ENCODE assay signal across 23 cellular contexts in the genomic region with DNA sequence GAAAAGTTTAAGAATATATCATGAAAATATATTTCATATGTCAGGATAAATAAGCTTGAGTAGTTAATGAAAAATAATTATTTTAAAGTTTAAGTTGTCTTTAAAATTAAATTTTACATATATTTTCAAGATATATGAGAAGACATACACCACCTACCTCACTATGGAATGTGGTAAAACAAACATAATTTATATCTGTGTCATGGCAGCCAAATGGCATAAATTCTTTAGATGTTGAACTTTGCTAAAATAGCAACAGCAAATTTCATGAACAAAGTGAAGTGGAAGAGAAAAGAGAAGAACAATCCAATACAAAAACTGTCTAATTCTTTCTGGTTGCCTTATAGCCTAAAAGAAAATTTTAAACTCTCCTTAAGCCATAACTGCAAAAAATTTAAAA. TPM values are rescaled to one million over a fixed set of nuclear protein-coding genes. Genes with fewer than 3 reads are reported as not detected.
DNase-seq lines count a peak whose midpoint lies in the region; ATAC-seq, FAIRE-seq and TF ChIP-seq lines count a peak whose summit lies in the region.
"Had no signal": no experiment of that assay in that cellular context is flagged by ENCODE, and none has a peak within 500 bp of the region (broad histone marks: within the 10 kb centered on the region; RNA-seq: fewer than 3 reads in every experiment).

No MANE protein-coding gene starts in this region.

- no peaks in the 10 kb centered on the region for H3K4me1 Mint-ChIP-seq in astrocyte (ENCODE audit: low read depth, unreplicated experiment)
- H3K4me1 Mint-ChIP-seq in activated T-cell treated with anti-CD3 and anti-CD28 coated beads, Interleukin-2, amount 50 U/mL, for 24 hours (ENCODE audit: low read depth), result no peaks in the 10 kb centered on the region
- no peaks in the 10 kb centered on the region for H3K4me1 Mint-ChIP-seq in activated CD8-positive, alpha-beta T cell treated with anti-CD3 and anti-CD28 coated beads, Interleukin-2, amount 10 ng/mL, durations not matched to agents 7 days and 5 days (ENCODE audit: low read depth)
- H3K4me1 Mint-ChIP-seq: B cell, CD14-positive monocyte, IgD-negative memory B cell had no signal

- no peaks in the 10 kb centered on the region for H3K27me3 Mint-ChIP-seq in astrocyte (ENCODE audit: low read depth, unreplicated experiment)
- no peaks in the 10 kb centered on the region for H3K27me3 Mint-ChIP-seq in activated T-cell treated with anti-CD3 and anti-CD28 coated beads, Interleukin-2, amount 50 U/mL, for 24 hours
- peaks cover 2% of the 10 kb centered on the region for H3K27me3 Mint-ChIP-seq in activated CD8-positive, alpha-beta T cell treated with anti-CD3 and anti-CD28 coated beads, Interleukin-2, amount 10 ng/mL, durations not matched to agents 7 days and 5 days (ENCODE audit: low read depth)
- H3K27me3 Mint-ChIP-seq: B cell, IgD-negative memory B cell had no signal

- no peak overlapping the region for H3K4me3 Mint-ChIP-seq in astrocyte (ENCODE audit: unreplicated experiment)
- no peak overlapping the region for H3K4me3 Mint-ChIP-seq in activated T-cell treated with anti-CD3 and anti-CD28 coated beads, Interleukin-2, amount 50 U/mL, for 24 hours
- no peak overlapping the region for H3K4me3 Mint-ChIP-seq in activated CD8-positive, alpha-beta T cell treated with anti-CD3 and anti-CD28 coated beads, Interleukin-2, amount 10 ng/mL, durations not matched to agents 7 days and 5 days
- H3K4me3 Mint-ChIP-seq: B cell, CD14-positive monocyte, H9, IgD-negative memory B cell had no signal

- no peak for ATAC-seq in activated CD8-positive, alpha-beta T cell treated with anti-CD3 and anti-CD28 coated beads, Interleukin-2, amount 10 ng/mL, durations not matched to agents 7 days and 5 days

- H4K20me1 ChIP-seq in astrocyte (ENCODE audit: insufficient read depth, low read length), result no peaks in the 10 kb centered on the region

- H3K4me3 ChIP-seq in astrocyte (ENCODE audit: insufficient read depth, low read depth, low read length), result no peak overlapping the region
- H3K4me3 ChIP-seq: SK-N-MC had no signal

- H3K27ac Mint-ChIP-seq in astrocyte (ENCODE audit: unreplicated experiment), result no peak overlapping the region
- no peak overlapping the region for H3K27ac Mint-ChIP-seq in activated T-cell treated with anti-CD3 and anti-CD28 coated beads, Interleukin-2, amount 50 U/mL, for 24 hours
- H3K27ac Mint-ChIP-seq in activated CD8-positive, alpha-beta T cell treated with anti-CD3 and anti-CD28 coated beads, Interleukin-2, amount 10 ng/mL, durations not matched to agents 7 days and 5 days, result no peak overlapping the region
- H3K27ac Mint-ChIP-seq: B cell, CD14-positive monocyte, H9, IgD-negative memory B cell had no signal

- no peaks in the 10 kb centered on the region for H3K36me3 Mint-ChIP-seq in astrocyte (ENCODE audit: low read depth, unreplicated experiment)
- H3K36me3 Mint-ChIP-seq in activated T-cell treated with anti-CD3 and anti-CD28 coated beads, Interleukin-2, amount 50 U/mL, for 24 hours (ENCODE audit: low read depth), result no peaks in the 10 kb centered on the region
- H3K36me3 Mint-ChIP-seq in activated CD8-positive, alpha-beta T cell treated with anti-CD3 and anti-CD28 coated beads, Interleukin-2, amount 10 ng/mL, durations not matched to agents 7 days and 5 days (ENCODE audit: low read depth), result no peaks in the 10 kb centered on the region

- H3K9ac ChIP-seq in astrocyte (ENCODE audit: low read length), result no peak overlapping the region

- no peak for TF ChIP-seq CTCF in astrocyte (IDR thresholded peaks at IDR 0.05; ENCODE audit: insufficient read depth, low read depth, low read length)
- no peak for TF ChIP-seq CTCF in GM10248 (IDR thresholded peaks at IDR 0.05; ENCODE audit: control extremely low read depth, extremely low read depth, low read depth, missing control alignments)

- no peaks in the 10 kb centered on the region for H3K79me2 ChIP-seq in astrocyte (ENCODE audit: insufficient read depth, low read length)

- peaks cover 10% of the 10 kb centered on the region for H3K4me1 ChIP-seq in astrocyte (ENCODE audit: insufficient read depth, low read length)

- H3K36me3 ChIP-seq in astrocyte (ENCODE audit: insufficient read depth, low read length), result no peaks in the 10 kb centered on the region

- DNase-seq in HCEC 1CT, result peak; percentile 49
- DNase-seq in astrocyte (ENCODE audit: low read depth), result no peak
- DNase-seq in GM10248 (ENCODE audit: extremely low spot score), result no peak
- DNase-seq in activated T-cell treated with anti-CD3 and anti-CD28 coated beads, Interleukin-2, amount 50 U/mL, for 24 hours, result no peak
- DNase-seq in activated CD8-positive, alpha-beta T cell treated with anti-CD3 and anti-CD28 coated beads, Interleukin-2, amount 10 ng/mL, durations not matched to agents 7 days and 5 days, result no peak
- DNase-seq in NCI-H1417 (lab: John Stamatoyannopoulos, UW), result no peak
- DNase-seq: 8988T, H9, NCI-H187, NCI-H446, NCI-H526, RPMI8226, SHP77 had no signal

- H3K9me3 Mint-ChIP-seq in astrocyte (ENCODE audit: unreplicated experiment), result peaks cover 4% of the 10 kb centered on the region
- H3K9me3 Mint-ChIP-seq in activated T-cell treated with anti-CD3 and anti-CD28 coated beads, Interleukin-2, amount 50 U/mL, for 24 hours, result no peaks in the 10 kb centered on the region
- H3K9me3 Mint-ChIP-seq in activated CD8-positive, alpha-beta T cell treated with anti-CD3 and anti-CD28 coated beads, Interleukin-2, amount 10 ng/mL, durations not matched to agents 7 days and 5 days (ENCODE audit: insufficient read depth), result no peaks in the 10 kb centered on the region
- H3K9me3 Mint-ChIP-seq: IgD-negative memory B cell had no signal

- no peaks in the 10 kb centered on the region for H3K27me3 ChIP-seq in astrocyte (ENCODE audit: insufficient read depth, low read length)

- no peaks in the 10 kb centered on the region for H3K9me3 ChIP-seq in astrocyte (ENCODE audit: insufficient read depth, low read depth, low read length)

- POLR2A ChIA-PET in GM10248 (lab: Yijun Ruan, JAX), result no interaction called here
- POLR2A ChIA-PET in activated CD8-positive, alpha-beta T cell treated with anti-CD3 and anti-CD28 coated beads, Interleukin-2, amount 10 ng/mL, durations not matched to agents 7 days and 5 days (lab: Charles Lee), result no interaction called here

- FAIRE-seq in A204.1 (lab: Jason Lieb, UNC) (peak; percentile 58), astrocyte (lab: Jason Lieb, UNC) (no peak), islet of Langerhans (lab: Jason Lieb, UNC) (peak; percentile 49)
- FAIRE-seq: D721Med, GM12891, HTR-8/SVneo had no signal

- peak overlapping the region; percentile 47 for H3K4me2 ChIP-seq in astrocyte (ENCODE audit: low read length)

- no peak overlapping the region for H2AFZ ChIP-seq in astrocyte (ENCODE audit: low read depth, low read length)

- CTCF ChIA-PET in GM10248 (lab: Yijun Ruan, JAX), result no interaction called here
- CTCF ChIA-PET in activated CD8-positive, alpha-beta T cell treated with anti-CD3 and anti-CD28 coated beads, Interleukin-2, amount 10 ng/mL, durations not matched to agents 7 days and 5 days (lab: Charles Lee), result no interaction called here

- no peak overlapping the region for H3K27ac ChIP-seq in astrocyte (ENCODE audit: low read depth, low read length)
- H3K27ac ChIP-seq: SK-N-MC had no signal

RNA-seq across cellular contexts. Expression of gene SLC16A12, which starts 39.6 kb away (rescaled TPM):
- total RNA-seq in astrocyte, result 0.31 and 0.59 TPM in 2 replicates
- not detected for total RNA-seq in activated CD8-positive, alpha-beta T cell treated with anti-CD3 and anti-CD28 coated beads, Interleukin-2, amount 10 ng/mL, durations not matched to agents 7 days and 5 days
- total RNA-seq: B cell, OCI-LY7 had no signal
